In the genomic region with DNA sequence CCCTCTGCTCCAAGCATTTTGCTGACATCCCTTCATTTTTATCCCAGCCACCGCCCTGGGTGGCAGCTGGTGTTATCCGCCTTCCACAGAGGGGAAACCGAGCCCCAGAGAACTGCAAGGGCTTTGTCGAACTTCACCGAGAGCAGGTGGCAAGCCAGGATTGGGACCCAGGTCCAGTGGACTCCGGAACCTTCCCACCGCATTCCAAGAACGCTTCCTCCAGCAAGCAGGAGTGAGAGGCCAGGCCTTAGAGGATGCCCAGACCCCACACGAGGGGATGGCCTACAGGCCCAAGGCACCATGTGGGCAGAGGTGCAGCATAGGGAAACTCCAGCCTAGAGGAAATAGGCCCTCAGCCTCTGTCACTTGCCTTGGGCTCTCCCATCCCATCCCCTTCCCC, we compare ENCODE assay signal across 16 cellular contexts.
DNase-seq lines count a peak whose midpoint lies in the region; ATAC-seq, FAIRE-seq and TF ChIP-seq lines count a peak whose summit lies in the region.
"Had no signal": no experiment of that assay in that cellular context is flagged by ENCODE, and none has a peak within 500 bp of the region (broad histone marks: within the 10 kb centered on the region; RNA-seq: fewer than 3 reads in every experiment).

No MANE protein-coding gene starts in this region.

- H4K91ac ChIP-seq in H1 (replicated peaks; ENCODE audit: insufficient read length, low read length): no peak overlapping the region

- H3K4me3 ChIP-seq in Karpas-422 (ENCODE audit: low read length): peak overlapping the region; percentile 38; the same call in 1 of the 2 replicates
- H3K4me3 ChIP-seq in H1 (ENCODE audit: extremely low read depth in 1 of 4, insufficient read depth in 2 of 4, low read depth in 3 of 4, low read length in 4 of 4): no peak overlapping the region
- H3K4me3 ChIP-seq in mesodermal cell (ENCODE audit: extremely low read depth, insufficient read depth, low read length, poor library complexity, severe bottlenecking): no peak overlapping the region

- H3K9me2 ChIP-seq in Karpas-422 (replicated peaks; ENCODE audit: insufficient read depth, low read length): no peaks in the 10 kb centered on the region

- H2BK120ac ChIP-seq in H1 (replicated peaks; ENCODE audit: low read depth, low read length): no peak overlapping the region

- no peak for TF ChIP-seq CTCF in H1 (IDR thresholded peaks at IDR 0.05; ENCODE audit: control extremely low read depth in 1 of 3, insufficient read depth in 1 of 3, low read depth in 1 of 3, low read length in 3 of 3)
- no peak for TF ChIP-seq CTCF in GM20000 (IDR thresholded peaks at IDR 0.05; ENCODE audit: extremely low read depth, missing control alignments)

- DNase-seq in Karpas-422: no peak
- DNase-seq in H1 (ENCODE audit: low read depth in 1 of 2, low spot score in 2 of 2): no peak
- DNase-seq in retina: peak; percentile 46
- DNase-seq in A172 (ENCODE audit: low spot score): no peak
- no peak for DNase-seq in GM20000 (ENCODE audit: low spot score)
- DNase-seq: CD8-positive, alpha-beta T cell; COR-L47; DMS153; DMS79 treated with DMSO at 0.1 percent for 48 hours; GDM1 had no signal

- no peak overlapping the region for H3K14ac ChIP-seq in H1 (ENCODE audit: insufficient read length)

- H3K9me3 ChIP-seq in Karpas-422 (ENCODE audit: low read length): no peaks in the 10 kb centered on the region
- H3K9me3 ChIP-seq in H1 (ENCODE audit: insufficient read depth in 2 of 2, low read depth in 1 of 2, low read length in 1 of 2): no peaks in the 10 kb centered on the region
- no peaks in the 10 kb centered on the region for H3K9me3 ChIP-seq in mesodermal cell (ENCODE audit: control insufficient read depth, low read length)

- 77% methylated on average over 9 of the region's 9 CpGs; no CpG with 5 or more reads in 1 of the 2 experiments for WGBS in H1 (ENCODE audit: extremely low coverage in 1 of 2, insufficient coverage in 1 of 2, insufficient read length in 1 of 2, insufficient replicate concordance in 2 of 2, low coverage in 1 of 2, low lambda C conversion rate in 2 of 2, missing lambda C conversion rate in 1 of 2), 2 experiments
- 85 to 91% methylated on average over 5 to 9 of the region's 9 CpGs for WGBS in mesodermal cell (ENCODE audit: insufficient coverage in 2 of 2), 2 experiments

- H3K18ac ChIP-seq in H1 (ENCODE audit: extremely low read depth, low read length): 0 out of 2 replicates have a peak overlapping the region, but pooled peaks have one; percentile 24

- H3K56ac ChIP-seq in H1 (replicated peaks; ENCODE audit: insufficient read length, low read depth, low read length): no peak overlapping the region

- CTCF ChIA-PET in H1 (lab: Charles Lee; ENCODE audit: partially characterized antibody): interaction anchor here (0.6 to 3.9 kb wide), 3 partner anchors 32 to 99 kb away, joined by 3 to 17 read pairs (median 3); no protein-coding TSS in a partner anchor

- H4K8ac ChIP-seq in H1 (ENCODE audit: extremely low read depth, insufficient read depth, low read length): no peak overlapping the region

- no peak for TF ChIP-seq EP300 in H1 (IDR thresholded peaks at IDR 0.05; ENCODE audit: borderline replicate concordance in 1 of 2, low read depth in 2 of 2, low read length in 2 of 2)

- no peak for TF ChIP-seq POLR2A in H1 (IDR thresholded peaks at IDR 0.05; ENCODE audit: control extremely low read depth in 1 of 2, low read depth in 2 of 2, low read length in 2 of 2)

- peak overlapping the region; percentile 6; the same call in 1 of the 2 replicates for H2BK12ac ChIP-seq in H1 (ENCODE audit: low read depth, low read length)

- peak overlapping the region; percentile 63 for H3K4me2 ChIP-seq in Karpas-422 (ENCODE audit: low read depth, low read length, poor library complexity, severe bottlenecking)
- H3K4me2 ChIP-seq in H1 (ENCODE audit: insufficient read depth in 1 of 2, low read depth in 2 of 2, low read length in 2 of 2): no peak overlapping the region

- H3K23me2 ChIP-seq in H1 (ENCODE audit: low read depth, low read length): peaks cover 4% of the 10 kb centered on the region; the same call in 1 of the 2 replicates

- no peaks in the 10 kb centered on the region for H3K79me2 ChIP-seq in Karpas-422 (ENCODE audit: low read length)
- no peaks in the 10 kb centered on the region for H3K79me2 ChIP-seq in H1 (ENCODE audit: control insufficient read depth in 1 of 2, insufficient read depth in 2 of 2, low read length in 2 of 2)

- peaks cover 65% of the 10 kb centered on the region for H3K4me1 ChIP-seq in Karpas-422 (ENCODE audit: low read length)
- peaks cover 9 to 40% (median 19%) of the 10 kb centered on the region in 4 experiments for H3K4me1 ChIP-seq in H1 (replicated peaks in 1 of 4; ENCODE audit: control insufficient read depth in 3 of 4, insufficient read depth in 4 of 4, low read length in 3 of 4)
- peaks cover 8% of the 10 kb centered on the region for H3K4me1 ChIP-seq in mesodermal cell (ENCODE audit: control insufficient read depth, insufficient read depth, low read length, poor library complexity, severe bottlenecking)

- H3K4ac ChIP-seq in H1 (replicated peaks; ENCODE audit: insufficient read length, low read depth, low read length): peak overlapping the region; percentile 71

- H2BK20ac ChIP-seq in H1 (ENCODE audit: low read length): 0 out of 2 replicates have a peak overlapping the region, but pooled peaks have one; percentile 15

- no peak overlapping the region for H2AFZ ChIP-seq in Karpas-422 (ENCODE audit: low read length)
- no peak overlapping the region for H2AFZ ChIP-seq in H1 (ENCODE audit: low read length)

- ATAC-seq in HG03196 (IDR thresholded peaks at IDR 0.05; ENCODE audit: unreplicated experiment) (no peak), GM18517 (IDR thresholded peaks at IDR 0.05; ENCODE audit: unreplicated experiment) (no peak)
- ATAC-seq: CD8-positive, alpha-beta T cell had no signal

- no peak for TF ChIP-seq RAD21 in H1 (IDR thresholded peaks at IDR 0.05 in 1 of 2, conservative IDR thresholded peaks at IDR 0.05 in 1 of 2; ENCODE audit: low read depth in 2 of 2, low read length in 2 of 2)

- H4K20me1 ChIP-seq in Karpas-422 (ENCODE audit: insufficient read depth, low read depth, low read length) (no peaks in the 10 kb centered on the region), H1 (replicated peaks in 1 of 2; ENCODE audit: control insufficient read depth in 1 of 2, insufficient read depth in 2 of 2, low read length in 2 of 2) (no peaks in the 10 kb centered on the region)

- H3K79me1 ChIP-seq in H1 (ENCODE audit: low read depth, low read length): no peaks in the 10 kb centered on the region

- H3K9ac ChIP-seq in Karpas-422 (ENCODE audit: low read length): peak overlapping the region; percentile 68
- no peak overlapping the region for H3K9ac ChIP-seq in H1 (replicated peaks in 1 of 4; ENCODE audit: extremely low read depth in 1 of 4, low read depth in 3 of 4, low read length in 3 of 4)

- no peak overlapping the region for H3K23ac ChIP-seq in H1 (ENCODE audit: insufficient read length)

- H3K27me3 ChIP-seq in Karpas-422 (ENCODE audit: low read length): no peaks in the 10 kb centered on the region
- no peaks in the 10 kb centered on the region for H3K27me3 ChIP-seq in H1 (replicated peaks in 1 of 4; ENCODE audit: control insufficient read depth in 3 of 4, extremely low read depth in 1 of 4, insufficient read depth in 3 of 4, low read length in 3 of 4)

- POLR2A ChIA-PET in H1 (lab: Charles Lee; ENCODE audit: partially characterized antibody): no interaction called here

- H3K36me3 ChIP-seq in Karpas-422 (ENCODE audit: insufficient read depth, low read length) (no peaks in the 10 kb centered on the region), H1 (ENCODE audit: control insufficient read depth in 2 of 4, insufficient read depth in 4 of 4, low read length in 3 of 4) (no peaks in the 10 kb centered on the region; a peak in 1 of 8 replicates), mesodermal cell (ENCODE audit: control insufficient read depth, insufficient read depth, low read length) (no peaks in the 10 kb centered on the region)

- H2BK5ac ChIP-seq in H1 (ENCODE audit: low read depth, low read length): no peak overlapping the region

- FAIRE-seq in H1 (lab: Jason Lieb, UNC): no peak
- FAIRE-seq: D721Med, GM12892, GM19239 had no signal

- H2BK15ac ChIP-seq in H1 (ENCODE audit: low read length): no peak overlapping the region

- H3K27ac ChIP-seq in Karpas-422 (ENCODE audit: low read length) (peak overlapping the region; percentile 76), H1 (ENCODE audit: low read depth, low read length) (no peak overlapping the region), mesodermal cell (ENCODE audit: low read depth, low read length, severe bottlenecking) (peak overlapping the region; percentile 8)

- H4K5ac ChIP-seq in H1 (ENCODE audit: insufficient read length, low read depth, low read length): no peak overlapping the region

- no peak overlapping the region for H2AK5ac ChIP-seq in H1 (ENCODE audit: low read depth, low read length)

TF ChIP-seq in H1, 55 proteins besides CTCF, POLR2A, EP300 and RAD21 (continues in another document):
- TF ChIP-seq, protein P1, sequence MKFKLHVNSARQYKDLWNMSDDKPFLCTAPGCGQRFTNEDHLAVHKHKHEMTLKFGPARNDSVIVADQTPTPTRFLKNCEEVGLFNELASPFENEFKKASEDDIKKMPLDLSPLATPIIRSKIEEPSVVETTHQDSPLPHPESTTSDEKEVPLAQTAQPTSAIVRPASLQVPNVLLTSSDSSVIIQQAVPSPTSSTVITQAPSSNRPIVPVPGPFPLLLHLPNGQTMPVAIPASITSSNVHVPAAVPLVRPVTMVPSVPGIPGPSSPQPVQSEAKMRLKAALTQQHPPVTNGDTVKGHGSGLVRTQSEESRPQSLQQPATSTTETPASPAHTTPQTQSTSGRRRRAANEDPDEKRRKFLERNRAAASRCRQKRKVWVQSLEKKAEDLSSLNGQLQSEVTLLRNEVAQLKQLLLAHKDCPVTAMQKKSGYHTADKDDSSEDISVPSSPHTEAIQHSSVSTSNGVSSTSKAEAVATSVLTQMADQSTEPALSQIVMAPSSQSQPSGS (IDR thresholded peaks at IDR 0.05; ENCODE audit: low read length): no peak
- TF ChIP-seq POU5F1 (IDR thresholded peaks at IDR 0.05; ENCODE audit: low read depth, low read length): no peak
- TF ChIP-seq SP1 (IDR thresholded peaks at IDR 0.05; ENCODE audit: low read depth, low read length): no peak
- no peak for TF ChIP-seq CREB1 (IDR thresholded peaks at IDR 0.05)
- TF ChIP-seq EZH2 (IDR thresholded peaks at IDR 0.05; ENCODE audit: low read depth, low read length, severe bottlenecking): no peak
- no peak for TF ChIP-seq KDM1A (IDR thresholded peaks at IDR 0.05; ENCODE audit: borderline replicate concordance, low read length)
- no peak for TF ChIP-seq PHF8 (conservative IDR thresholded peaks at IDR 0.05; ENCODE audit: low read depth, low read length)
- TF ChIP-seq CHD2 (IDR thresholded peaks at IDR 0.05; ENCODE audit: low read length): no peak
- TF ChIP-seq SAP30 (IDR thresholded peaks at IDR 0.05; ENCODE audit: insufficient read depth, insufficient replicate concordance, low read length): no peak
- TF ChIP-seq, protein P2, sequence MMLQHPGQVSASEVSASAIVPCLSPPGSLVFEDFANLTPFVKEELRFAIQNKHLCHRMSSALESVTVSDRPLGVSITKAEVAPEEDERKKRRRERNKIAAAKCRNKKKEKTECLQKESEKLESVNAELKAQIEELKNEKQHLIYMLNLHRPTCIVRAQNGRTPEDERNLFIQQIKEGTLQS (IDR thresholded peaks at IDR 0.05; ENCODE audit: insufficient read depth, low read depth, low read length): no peak
